12 cellular contexts compared by ENCODE assay signal in genomic region chrX:11064851-11065600, GRCh38. TPM values are rescaled to one million over a fixed set of nuclear protein-coding genes. Genes with fewer than 3 reads are reported as not detected.
DNase-seq lines count a peak whose midpoint lies in the region; ATAC-seq, FAIRE-seq and TF ChIP-seq lines count a peak whose summit lies in the region.
"Had no signal": no experiment of that assay in that cellular context is flagged by ENCODE, and none has a peak within 500 bp of the region (broad histone marks: within the 10 kb centered on the region; RNA-seq: fewer than 3 reads in every experiment).

No MANE protein-coding gene starts in this region.

- in situ Hi-C loops in G401 (cut with HindIII; ENCODE audit: low sequenced_read_pairs) = no loop called here

- H3K9ac ChIP-seq in MM.1S (ENCODE audit: low read length) = no peak overlapping the region
- H3K9ac ChIP-seq: BLaER1 treated with 17β-estradiol and CSF1 and Interleukin-3, amounts not matched to agents 10 nM and 100 nM had no signal

- H3F3A ChIP-seq in MM.1S (ENCODE audit: insufficient read depth, low read length) = no peaks in the 10 kb centered on the region

- H3K9me3 ChIP-seq in lung (ENCODE audit: control insufficient read depth in 2 of 2, insufficient read depth in 1 of 2, low read length in 1 of 2) (no peaks in the 10 kb centered on the region), MM.1S (replicated peaks; ENCODE audit: insufficient read depth, low read length) (no peaks in the 10 kb centered on the region)
- H3K9me3 ChIP-seq: BLaER1 treated with 17β-estradiol and CSF1 and Interleukin-3, amounts not matched to agents 10 nM and 100 nM had no signal

- H3K4me3 ChIP-seq in ACC112 (ENCODE audit: low read depth, low read length) (peak overlapping the region; percentile 74), cardiac fibroblast (replicated peaks in 1 of 2; ENCODE audit: low read depth in 2 of 2, low read length in 2 of 2) (no peak overlapping the region), lung (no peak overlapping the region), MM.1S (ENCODE audit: low read length) (no peak overlapping the region)
- H3K4me3 ChIP-seq: BLaER1 treated with 17β-estradiol and CSF1 and Interleukin-3, amounts not matched to agents 10 nM and 100 nM had no signal

- no peaks in the 10 kb centered on the region for H3K27me3 ChIP-seq in ACC112 (ENCODE audit: insufficient read depth, low read length)
- H3K27me3 ChIP-seq in lung (ENCODE audit: control insufficient read depth, insufficient read depth) = no peaks in the 10 kb centered on the region
- H3K27me3 ChIP-seq in MM.1S (replicated peaks; ENCODE audit: insufficient read depth, low read length) = no peaks in the 10 kb centered on the region

- ATAC-seq in lung (ENCODE audit: insufficient read depth, low FRiP score) = peak; percentile 19

- peak overlapping the region; percentile 97 for H3K27ac ChIP-seq in ACC112 (ENCODE audit: low read depth, low read length)
- no peak overlapping the region for H3K27ac ChIP-seq in lung (ENCODE audit: low read depth in 1 of 2, low read length in 1 of 2)
- no peak overlapping the region for H3K27ac ChIP-seq in MM.1S (ENCODE audit: low read length)
- H3K27ac ChIP-seq: BLaER1 treated with 17β-estradiol and CSF1 and Interleukin-3, amounts not matched to agents 10 nM and 100 nM had no signal

- H3K36me3 ChIP-seq in ACC112 (ENCODE audit: insufficient read depth, low read length) = no peaks in the 10 kb centered on the region
- H3K36me3 ChIP-seq in lung (ENCODE audit: control insufficient read depth in 2 of 2, insufficient read depth in 2 of 2, low read length in 2 of 2) = no peaks in the 10 kb centered on the region
- H3K36me3 ChIP-seq in MM.1S (replicated peaks; ENCODE audit: insufficient read depth, low read length) = no peaks in the 10 kb centered on the region
- H3K36me3 ChIP-seq: BLaER1 treated with 17β-estradiol and CSF1 and Interleukin-3, amounts not matched to agents 10 nM and 100 nM had no signal

- H3K4me2 ChIP-seq in MM.1S (ENCODE audit: low read depth, low read length) = no peak overlapping the region
- H3K4me2 ChIP-seq: BLaER1 treated with 17β-estradiol and CSF1 and Interleukin-3, amounts not matched to agents 10 nM and 100 nM had no signal

- H2AFZ ChIP-seq in ACC112 (ENCODE audit: low read length, unreplicated experiment) (peak overlapping the region; percentile 85), MM.1S (ENCODE audit: low read length) (no peak overlapping the region)

- H3K79me2 ChIP-seq in ACC112 (ENCODE audit: control insufficient read depth, insufficient read depth, low read length, unreplicated experiment) (no peaks in the 10 kb centered on the region), MM.1S (ENCODE audit: low read length) (no peaks in the 10 kb centered on the region)

- peak; percentile 36 for DNase-seq in HTR-8/SVneo (ENCODE audit: insufficient read length, low spot score)
- DNase-seq in cardiac fibroblast (ENCODE audit: low read depth in 2 of 2) = peak; percentile 77 to 78
- DNase-seq in lung (ENCODE audit: low spot score) = no peak
- no peak for DNase-seq in KG1 (lab: John Stamatoyannopoulos, UW)
- DNase-seq in G401 (ENCODE audit: low spot score) = no peak
- no peak for DNase-seq in MM.1S
- DNase-seq in NCI-H2171 treated with DMSO at 0.1 percent for 48 hours (lab: John Stamatoyannopoulos, UW) = no peak
- DNase-seq: activated gamma-delta T cell treated with Interleukin-2 at 50 U/mL for 16 hours; stimulated activated CD4-positive, alpha-beta T cell treated with anti-CD3 and anti-CD28 coated beads, Interleukin-12 subunit alpha, Interleukin-12 subunit beta, amount 100 ng/mL, for 4 hours had no signal

- peak; percentile 9 for FAIRE-seq in HTR-8/SVneo (lab: Jason Lieb, UNC)
- FAIRE-seq: endometrium had no signal

- no peaks in the 10 kb centered on the region for H4K20me1 ChIP-seq in MM.1S (ENCODE audit: insufficient read depth, low read length)
- H4K20me1 ChIP-seq: BLaER1 treated with 17β-estradiol and CSF1 and Interleukin-3, amounts not matched to agents 10 nM and 100 nM had no signal

- H3K9me2 ChIP-seq in MM.1S (replicated peaks; ENCODE audit: insufficient read depth, low read length) = no peaks in the 10 kb centered on the region

- no peak for TF ChIP-seq CTCF in cardiac fibroblast (IDR thresholded peaks at IDR 0.05; ENCODE audit: low read depth, low read length)
- no peak for TF ChIP-seq CTCF in lung (IDR thresholded peaks at IDR 0.05; ENCODE audit: control extremely low read depth, extremely low read depth)
- no peak for TF ChIP-seq CTCF in MM.1S (IDR thresholded peaks at IDR 0.05; ENCODE audit: low read length)

- WGBS in lung, 2 donors = 56 to 75% methylated on average over 8 of the region's 8 CpGs

- peaks cover 53% of the 10 kb centered on the region for H3K4me1 ChIP-seq in ACC112 (ENCODE audit: control insufficient read depth, insufficient read depth, low read length, unreplicated experiment)
- H3K4me1 ChIP-seq in lung (ENCODE audit: control insufficient read depth in 2 of 2, insufficient read depth in 2 of 2, low read length in 2 of 2) = no peaks in the 10 kb centered on the region
- no peaks in the 10 kb centered on the region for H3K4me1 ChIP-seq in MM.1S (ENCODE audit: low read length)
- H3K4me1 ChIP-seq: BLaER1 treated with 17β-estradiol and CSF1 and Interleukin-3, amounts not matched to agents 10 nM and 100 nM had no signal

RNA-seq across cellular contexts. Expression of gene HCCS, which starts 46.1 kb away (rescaled TPM):
- total RNA-seq in lung = 10 to 100 TPM in 1 of 2 donors, 1 to 10 TPM in 1; 9.0 to 20.4 TPM
- polyA plus RNA-seq in lung = 10 to 100 TPM; 10.1 to 21.5 TPM
- total RNA-seq in G401 (2014; rRNA removed; shearing (Covaris generic)) = 40.6 and 42.8 TPM in 2 replicates

Comparison
In these comparisons a context has a peak if more than half of its experiments do, and no peak if none do; other contexts are left out.
1. DNase-seq: peak in HTR-8/SVneo (single experiment) and cardiac fibroblast (2 of 2); none in lung (single experiment), KG1 (single experiment), G401 (single experiment), MM.1S (single experiment) and NCI-H2171 treated with DMSO at 0.1 percent for 48 hours (single experiment).